In genomic region chr4:102449751-102450352, GRCh38 we compare ENCODE assay signal across 9 cellular contexts. TPM values are rescaled to one million over a fixed set of nuclear protein-coding genes. Genes with fewer than 3 reads are reported as not detected.
DNase-seq lines count a peak whose midpoint lies in the region; ATAC-seq and TF ChIP-seq lines count a peak whose summit lies in the region.
"Had no signal": no experiment of that assay in that cellular context is flagged by ENCODE, and none has a peak within 500 bp of the region (broad histone marks: within the 10 kb centered on the region; RNA-seq: fewer than 3 reads in every experiment).

No MANE protein-coding gene starts in this region.

- H3K27me3 Mint-ChIP-seq in CD14-positive monocyte (ENCODE audit: low read depth in 3 of 3) (peaks cover 0 to 2% (median 0%) of the 10 kb centered on the region in 3 donors), osteocyte (ENCODE audit: unreplicated experiment) (peaks cover 7% of the 10 kb centered on the region)
- H3K27me3 Mint-ChIP-seq: IgD-negative memory B cell had no signal

- intact Hi-C loops in CD14-positive monocyte (cut with micrococcal nuclease) = loop anchor here in 1 of 2 donors (5.0 to 10.0 kb wide), 2 partner anchors 95 to 172 kb away; no protein-coding TSS in a partner anchor

- DNase-seq in CD14-positive monocyte (ENCODE audit: low spot score) (no peak), NCI-H748 treated with DMSO at 0.1 percent for 48 hours (lab: John Stamatoyannopoulos, UW) (peak; percentile 48), activated T-cell treated with anti-CD3 and anti-CD28 coated beads for 48 hours (ENCODE audit: low read depth) (peak; percentile 18), fibroblast of mammary gland (ENCODE audit: low read depth) (peak; percentile 68), osteocyte (ENCODE audit: extremely low spot score, unreplicated experiment) (no peak), T1000 (lab: John Stamatoyannopoulos, UW) (no peak)

- ATAC-seq in GM18907 (IDR thresholded peaks at IDR 0.05; ENCODE audit: unreplicated experiment) (peak; percentile 77), HG03442 (IDR thresholded peaks at IDR 0.05; ENCODE audit: unreplicated experiment) (peak; percentile 81)

- H3K4me3 Mint-ChIP-seq in CD14-positive monocyte (no peak overlapping the region), osteocyte (ENCODE audit: unreplicated experiment) (no peak overlapping the region)

- H3K27ac Mint-ChIP-seq in CD14-positive monocyte (no peak overlapping the region), osteocyte (ENCODE audit: unreplicated experiment) (no peak overlapping the region)
- H3K27ac Mint-ChIP-seq: IgD-negative memory B cell had no signal

- H3K9me3 Mint-ChIP-seq in CD14-positive monocyte (no peaks in the 10 kb centered on the region), osteocyte (ENCODE audit: unreplicated experiment) (no peaks in the 10 kb centered on the region)
- H3K9me3 Mint-ChIP-seq: IgD-negative memory B cell had no signal

- H3K4me3 ChIP-seq in fibroblast of mammary gland (ENCODE audit: control insufficient read depth, low read depth, low read length) = no peak overlapping the region

- peaks cover 8% of the 10 kb centered on the region for H3K4me1 Mint-ChIP-seq in CD14-positive monocyte
- no peaks in the 10 kb centered on the region for H3K4me1 Mint-ChIP-seq in osteocyte (ENCODE audit: unreplicated experiment)

- TF ChIP-seq CTCF in CD14-positive monocyte (IDR thresholded peaks at IDR 0.05) (peak; percentile 70), fibroblast of mammary gland (conservative IDR thresholded peaks at IDR 0.05; ENCODE audit: control insufficient read depth, insufficient read depth, low read depth, low read length) (peak; percentile 66), osteocyte (IDR thresholded peaks at IDR 0.05) (peak; percentile 74)

- H3K36me3 Mint-ChIP-seq in CD14-positive monocyte = no peaks in the 10 kb centered on the region
- no peaks in the 10 kb centered on the region for H3K36me3 Mint-ChIP-seq in osteocyte (ENCODE audit: unreplicated experiment)

RNA-seq across cellular contexts. Expression of gene NFKB1, which starts 51.3 kb away (rescaled TPM):
- 10 to 100 TPM in 1 of 2 donors, 1 to 10 TPM in 1; 9.0 to 17.8 TPM for polyA plus RNA-seq in CD14-positive monocyte
- 27.9 and 28.8 TPM in 2 replicates for total RNA-seq in osteocyte

Comparison
In these comparisons a context has a peak if more than half of its experiments do, and no peak if none do; other contexts are left out.
1. DNase-seq: peak in NCI-H748 treated with DMSO at 0.1 percent for 48 hours (single experiment), activated T-cell treated with anti-CD3 and anti-CD28 coated beads for 48 hours (single experiment) and fibroblast of mammary gland (single experiment); none in CD14-positive monocyte (single experiment), osteocyte (single experiment) and T1000 (single experiment).
2. Peak in every context shown above with its lines, with median percentiles within 50 percentile points of each other: CTCF ChIP-seq.